1 cellular context compared by ENCODE assay signal in genomic region chr1:200337410-200337809, GRCh38.
TF ChIP-seq lines count a peak whose summit lies in the region.

No MANE protein-coding gene starts in this region.

TF ChIP-seq in H1, 55 proteins besides CTCF, POLR2A, EP300 and RAD21:
- no peak for TF ChIP-seq GTF2F1 (IDR thresholded peaks at IDR 0.05; ENCODE audit: borderline replicate concordance, low read depth, low read length)
- TF ChIP-seq RBBP5 (IDR thresholded peaks at IDR 0.05; ENCODE audit: borderline replicate concordance, low read depth, low read length) = no peak
- no peak for TF ChIP-seq TAF7 (optimal IDR thresholded peaks at IDR 0.05; ENCODE audit: borderline replicate concordance, low read depth, low read length)
- no peak for TF ChIP-seq NANOG (IDR thresholded peaks at IDR 0.05; ENCODE audit: insufficient read depth, low read depth, low read length, poor library complexity, severe bottlenecking)
